In the genomic region with DNA sequence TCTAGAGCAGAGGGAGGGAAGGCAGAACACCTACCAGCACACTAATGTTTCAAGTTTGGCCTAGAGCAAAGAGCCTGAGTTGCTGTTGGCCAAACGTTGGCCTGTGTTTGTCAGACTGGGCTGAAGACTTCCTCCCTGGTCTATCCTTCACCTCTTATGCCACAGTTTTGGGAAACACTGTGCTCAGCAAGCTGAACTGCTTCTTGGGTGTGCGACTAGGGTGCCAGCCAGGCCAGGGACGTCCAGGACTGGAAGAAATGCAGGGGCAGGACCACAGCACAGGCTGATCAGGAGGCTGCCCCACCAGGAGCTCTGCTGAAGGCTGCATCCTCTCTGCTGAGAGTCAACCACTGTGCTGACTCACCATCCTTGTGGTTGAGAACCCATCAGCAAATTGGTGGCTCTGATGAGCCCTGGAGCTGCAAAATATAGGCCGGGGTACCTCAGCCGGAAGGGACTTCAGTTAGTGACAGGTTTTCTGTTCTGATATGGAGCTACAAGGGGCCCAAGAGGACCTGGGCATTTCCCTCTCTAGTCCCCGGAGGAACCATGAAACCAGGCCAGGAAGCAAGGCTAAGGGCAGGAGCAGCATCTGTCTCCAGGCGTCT, we compare ENCODE assay signal across 8 cellular contexts.
DNase-seq lines count a peak whose midpoint lies in the region; ATAC-seq and TF ChIP-seq lines count a peak whose summit lies in the region.

No MANE protein-coding gene starts in this region.

- TF ChIP-seq EP300 in gastroesophageal sphincter (IDR thresholded peaks at IDR 0.05) = no peak

- H3K27ac ChIP-seq in mammary epithelial cell (ENCODE audit: insufficient read depth, low read depth, low read length) (no peak overlapping the region), breast epithelium (no peak overlapping the region), gastroesophageal sphincter (no peak overlapping the region)

- no peak overlapping the region for H2AFZ ChIP-seq in mammary epithelial cell (ENCODE audit: low read depth, low read length)

- no TSS peak for BruUV-seq in mammary epithelial cell (replicated peaks; lab: Mats Ljungman, UMichigan)

- H3K36me3 ChIP-seq in mammary epithelial cell (ENCODE audit: insufficient read depth, low read length) = no peaks in the 10 kb centered on the region
- H3K36me3 ChIP-seq in breast epithelium = no peaks in the 10 kb centered on the region
- H3K36me3 ChIP-seq in gastroesophageal sphincter = no peaks in the 10 kb centered on the region

- CTCF ChIA-PET in mammary epithelial cell (lab: Charles Lee; ENCODE audit: low non-redundant PET) = no interaction called here

- DNase-seq in mammary epithelial cell = peak; percentile 35
- DNase-seq in breast epithelium (ENCODE audit: low spot score in 2 of 2) = no peak
- peak; percentile 45 for DNase-seq in activated CD8-positive, alpha-beta memory T cell treated with anti-CD3 and anti-CD28 coated beads, Interleukin-2, amount 50 U/mL, for 1 hour (ENCODE audit: extremely low read depth)
- peak; percentile 72 for DNase-seq in myocyte (ENCODE audit: low read depth)
- no peak for DNase-seq in NCI-H345 (lab: John Stamatoyannopoulos, UW)
- no peak for DNase-seq in cerebellum (ENCODE audit: low spot score)

- no peaks in the 10 kb centered on the region for H3K27me3 ChIP-seq in mammary epithelial cell (ENCODE audit: insufficient read depth, low read length)
- no peaks in the 10 kb centered on the region for H3K27me3 ChIP-seq in breast epithelium
- H3K27me3 ChIP-seq in gastroesophageal sphincter = no peaks in the 10 kb centered on the region

- ATAC-seq in HG03575 (IDR thresholded peaks at IDR 0.05; ENCODE audit: extremely low read depth, insufficient number of reproducible peaks, low FRiP score, unreplicated experiment) (peak; percentile 42), gastroesophageal sphincter (no peak)

- H3K9me3 ChIP-seq in mammary epithelial cell (replicated peaks; ENCODE audit: insufficient read depth, low read length) (no peaks in the 10 kb centered on the region), breast epithelium (no peaks in the 10 kb centered on the region), gastroesophageal sphincter (no peaks in the 10 kb centered on the region)

- intact Hi-C loops in mammary epithelial cell (cut with micrococcal nuclease) (no loop called here), breast epithelium (cut with DNase I; ENCODE audit: low total_unique reads) (no loop called here)

- no peaks in the 10 kb centered on the region for H3K4me1 ChIP-seq in mammary epithelial cell (ENCODE audit: insufficient read depth, low read length)
- no peaks in the 10 kb centered on the region for H3K4me1 ChIP-seq in breast epithelium
- H3K4me1 ChIP-seq in gastroesophageal sphincter = no peaks in the 10 kb centered on the region

- H3K4me3 ChIP-seq in mammary epithelial cell (replicated peaks in 1 of 3; ENCODE audit: insufficient read depth in 1 of 3, low read depth in 2 of 3, low read length in 3 of 3) (no peak overlapping the region), breast epithelium (no peak overlapping the region), gastroesophageal sphincter (no peak overlapping the region)

- H3K4me2 ChIP-seq in mammary epithelial cell (ENCODE audit: insufficient read depth, low read depth, low read length) = no peak overlapping the region

- dilution Hi-C loops in mammary epithelial cell (cut with HindIII; ENCODE audit: low sequenced_read_pairs) = loop anchor here (10.0 kb wide), 1 partner anchor 119 kb away; no protein-coding TSS in a partner anchor

- no peak overlapping the region for H3K9ac ChIP-seq in mammary epithelial cell (ENCODE audit: insufficient read depth, low read length)

- WGBS in mammary epithelial cell (ENCODE audit: low coverage, missing lambda C conversion rate) = 70% methylated on average over 7 of the region's 7 CpGs
- WGBS in gastroesophageal sphincter (ENCODE audit: low coverage in 1 of 2), 2 donors = 81 to 100% methylated on average over 1 to 4 of the region's 7 CpGs

- TF ChIP-seq CTCF in mammary epithelial cell (conservative IDR thresholded peaks at IDR 0.05 in 1 of 2, IDR thresholded peaks at IDR 0.05 in 1 of 2; ENCODE audit: extremely low read depth in 1 of 2, insufficient read depth in 1 of 2, low read depth in 1 of 2, low read length in 2 of 2) (no peak), breast epithelium (IDR thresholded peaks at IDR 0.05) (no peak), gastroesophageal sphincter (IDR thresholded peaks at IDR 0.05) (no peak)

- TF ChIP-seq POLR2A in breast epithelium (IDR thresholded peaks at IDR 0.05) = no peak
- TF ChIP-seq POLR2A in gastroesophageal sphincter (IDR thresholded peaks at IDR 0.05) = no peak

- no peaks in the 10 kb centered on the region for H4K20me1 ChIP-seq in mammary epithelial cell (ENCODE audit: insufficient read depth, low read length)

- in situ Hi-C loops in mammary epithelial cell (cut with MboI; ENCODE audit: low sequenced_read_pairs in 2 of 2) = loop anchor here (10.0 to 25.0 kb wide), 3 partner anchors 251 to 691 kb away; no protein-coding TSS in a partner anchor

- no peaks in the 10 kb centered on the region for H3K79me2 ChIP-seq in mammary epithelial cell (ENCODE audit: insufficient read depth, low read length)

Comparison
In these comparisons a context has a peak if more than half of its experiments do, and no peak if none do; other contexts are left out.
1. DNase-seq: peak in mammary epithelial cell (single experiment), activated CD8-positive, alpha-beta memory T cell treated with anti-CD3 and anti-CD28 coated beads, Interleukin-2, amount 50 U/mL, for 1 hour (single experiment) and myocyte (single experiment); none in breast epithelium (0 of 2), NCI-H345 (single experiment) and cerebellum (single experiment).